ENCODE assay signal across 8 cellular contexts in the genomic region with DNA sequence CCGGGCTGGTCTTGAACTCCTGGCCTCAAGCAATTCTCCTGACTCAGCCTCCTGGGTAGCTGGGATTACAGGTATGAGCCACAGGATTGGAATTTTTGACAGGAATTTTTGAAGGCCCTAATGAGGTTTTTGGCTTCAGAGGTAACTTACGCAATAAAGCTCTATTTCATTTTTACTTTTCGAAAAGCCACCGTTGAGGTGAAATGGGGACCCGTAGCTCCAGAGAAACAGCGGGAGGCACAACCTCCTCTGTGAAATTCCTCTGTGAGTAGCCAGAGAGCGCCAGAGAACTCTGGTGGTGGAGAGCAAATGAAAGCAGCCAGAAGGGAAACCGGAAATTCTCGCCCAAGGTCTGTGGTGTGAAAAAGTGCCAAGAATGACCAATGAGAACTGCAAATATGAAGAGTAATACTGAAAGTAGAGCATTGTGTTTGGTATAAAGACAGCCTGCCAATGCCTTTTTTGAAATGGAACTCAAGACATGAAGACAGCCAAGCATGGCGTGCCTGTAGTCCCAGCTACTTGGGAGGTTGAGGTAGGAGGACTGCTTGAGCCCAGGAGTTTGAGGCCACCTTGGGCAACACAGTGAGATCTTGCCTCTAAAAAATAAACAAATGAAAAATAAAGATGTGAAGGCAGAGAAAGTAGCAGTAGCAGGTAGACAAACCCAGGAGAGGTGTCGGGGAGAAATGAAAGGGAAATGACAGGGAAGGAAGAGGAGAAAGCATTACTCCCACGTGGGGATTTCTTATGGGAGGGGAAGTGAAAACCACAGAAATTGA. TPM values are rescaled to one million over a fixed set of nuclear protein-coding genes. Genes with fewer than 3 reads are reported as not detected.
A peak's percentile ranks its signal among the peaks of the same experiment; 100 is the strongest.
DNase-seq lines count a peak whose midpoint lies in the region; ATAC-seq and TF ChIP-seq lines count a peak whose summit lies in the region.

No MANE protein-coding gene starts in this region.

- H3K9me3 Mint-ChIP-seq in type B pancreatic cell = no peaks in the 10 kb centered on the region

- CTCF ChIA-PET in AG04449 (lab: Yijun Ruan, JAX) = interaction anchor here (0.6 to 3.0 kb wide), 8 partner anchors 16 to 144 kb away, joined by 3 to 22 read pairs (median 4); no protein-coding TSS in a partner anchor

- H3K4me1 ChIP-seq in neutrophil (ENCODE audit: control insufficient read depth in 1 of 2, insufficient read depth in 1 of 2, low read depth in 1 of 2, low read length in 1 of 2) = peaks cover 23 to 24% of the 10 kb centered on the region in 2 experiments

- H3K4me3 Mint-ChIP-seq in type B pancreatic cell = peak overlapping the region; percentile 9

- H3K36me3 ChIP-seq in neutrophil = no peaks in the 10 kb centered on the region

- H3K27ac ChIP-seq in neutrophil = peak overlapping the region; percentile 89

- ATAC-seq in GM18511 (IDR thresholded peaks at IDR 0.05; ENCODE audit: unreplicated experiment) (peak; percentile 93), HG02938 (IDR thresholded peaks at IDR 0.05; ENCODE audit: unreplicated experiment) (peak; percentile 96), esophagus mucosa (peak; percentile 92)

- no peaks in the 10 kb centered on the region for H3K27me3 Mint-ChIP-seq in type B pancreatic cell

- peak overlapping the region; percentile 55 for H3K27ac Mint-ChIP-seq in type B pancreatic cell

- no peaks in the 10 kb centered on the region for H3K36me3 Mint-ChIP-seq in type B pancreatic cell

- H3K27me3 ChIP-seq in neutrophil = no peaks in the 10 kb centered on the region

- no peaks in the 10 kb centered on the region for H3K9me3 ChIP-seq in neutrophil

- DNase-seq in AG04449 (ENCODE audit: low read depth, low spot score) (no peak), NCI-H2107 treated with DMSO at 0.1 percent for 48 hours (lab: John Stamatoyannopoulos, UW; ENCODE audit: unreplicated experiment) (peak; percentile 4), type B pancreatic cell (ENCODE audit: extremely low spot score, unreplicated experiment) (no peak)
- DNase-seq in activated CD8-positive, alpha-beta memory T cell treated with anti-CD3 and anti-CD28 coated beads for 24 hours = peak; percentile 77

- POLR2A ChIA-PET in AG04449 (lab: Yijun Ruan, JAX) = interaction anchor here (1.1 kb wide), 1 partner anchor 141 kb away, joined by 4 read pairs; no protein-coding TSS in a partner anchor

- H3K4me1 Mint-ChIP-seq in type B pancreatic cell (ENCODE audit: unreplicated experiment) = peaks cover 17% of the 10 kb centered on the region

- no peak overlapping the region for H3K4me3 ChIP-seq in AG04449 (ENCODE audit: low read depth, low read length)
- H3K4me3 ChIP-seq in neutrophil (ENCODE audit: low read depth in 1 of 2, low read length in 1 of 2) = peak overlapping the region; percentile 59 to 71

- peak; percentile 47 for TF ChIP-seq CTCF in AG04449 (IDR thresholded peaks at IDR 0.05; ENCODE audit: insufficient read depth, low read length, missing control alignments)
- peak; percentile 85 for TF ChIP-seq CTCF in neutrophil (IDR thresholded peaks at IDR 0.05)
- TF ChIP-seq CTCF in type B pancreatic cell (conservative IDR thresholded peaks at IDR 0.05) = peak; percentile 44

RNA-seq across cellular contexts. Expression of a gene that starts 33.0 kb away (rescaled TPM):
- total RNA-seq in esophagus mucosa (14.7 TPM), type B pancreatic cell (ENCODE audit: low replicate concordance) (5.4 and 21.3 TPM in 2 replicates)

Comparison
In these comparisons a context has a peak if more than half of its experiments do, and no peak if none do; other contexts are left out.
1. DNase-seq: peak in NCI-H2107 treated with DMSO at 0.1 percent for 48 hours (single experiment) and activated CD8-positive, alpha-beta memory T cell treated with anti-CD3 and anti-CD28 coated beads for 24 hours (single experiment); none in AG04449 (single experiment) and type B pancreatic cell (single experiment).
2. Peak in every context shown above with its lines, with median percentiles within 50 percentile points of each other: CTCF ChIP-seq and ATAC-seq.